Comparison of ENCODE assay signal across 15 cellular contexts in genomic region chr3:101081990-101082389, GRCh38.
A peak's percentile ranks its signal among the peaks of the same experiment; 100 is the strongest.
DNase-seq lines count a peak whose midpoint lies in the region; ATAC-seq and TF ChIP-seq lines count a peak whose summit lies in the region.
"Had no signal": no experiment of that assay in that cellular context is flagged by ENCODE, and none has a peak within 500 bp of the region (broad histone marks: within the 10 kb centered on the region; RNA-seq: fewer than 3 reads in every experiment).

No MANE protein-coding gene starts in this region.

- H3K4me3 ChIP-seq in RWPE2 (ENCODE audit: severe bottlenecking), result no peak overlapping the region

- POLR2A ChIA-PET in activated CD4-positive, alpha-beta T cell treated with anti-CD3 and anti-CD28 coated beads for 36 hours (lab: Charles Lee), result no interaction called here

- no peaks in the 10 kb centered on the region for H3K4me1 ChIP-seq in RWPE2 (ENCODE audit: insufficient read depth, poor library complexity, severe bottlenecking)
- H3K4me1 ChIP-seq: BE2C had no signal

- CTCF ChIA-PET in activated CD4-positive, alpha-beta T cell treated with anti-CD3 and anti-CD28 coated beads for 36 hours (lab: Charles Lee), result no interaction called here

- peak; percentile 41 for DNase-seq in EH (ENCODE audit: low read depth)
- DNase-seq in RWPE2 (ENCODE audit: low spot score), result no peak
- peak; percentile 32 for DNase-seq in dedifferentiated amniotic fluid mesenchymal stem cell (ENCODE audit: extremely low spot score)
- DNase-seq in myocyte (ENCODE audit: low read depth), result peak; percentile 83
- no peak for DNase-seq in activated CD4-positive, alpha-beta T cell treated with anti-CD3 and anti-CD28 coated beads for 36 hours
- no peak for DNase-seq in type B pancreatic cell (ENCODE audit: extremely low spot score, unreplicated experiment)
- no peak for DNase-seq in medulla oblongata (ENCODE audit: extremely low spot score)
- no peak for DNase-seq in activated T-cell treated with anti-CD3 and anti-CD28 coated beads, Interleukin-2, amount 50 U/mL, for 4 hours
- DNase-seq: BE2C; CD8-positive, alpha-beta T cell; DMS79 treated with DMSO at 0.1 percent for 48 hours; GDM1; GOT3; NCI-H1092; NCI-H1694 treated with DMSO at 0.1 percent for 48 hours had no signal

- ATAC-seq in RWPE2 (ENCODE audit: low read depth), result peak; percentile 36; the same call in 2 of the 3 replicates
- ATAC-seq in activated CD4-positive, alpha-beta T cell treated with anti-CD3 and anti-CD28 coated beads for 36 hours, result no peak
- no peak for ATAC-seq in activated T-cell treated with anti-CD3 and anti-CD28 coated beads, Interleukin-2, amount 50 U/mL, for 4 hours
- ATAC-seq: CD8-positive, alpha-beta T cell had no signal

- TF ChIP-seq CTCF in RWPE2 (IDR thresholded peaks at IDR 0.05; ENCODE audit: poor library complexity, severe bottlenecking) (no peak), type B pancreatic cell (conservative IDR thresholded peaks at IDR 0.05) (no peak)

- no peaks in the 10 kb centered on the region for H3K9me3 Mint-ChIP-seq in activated CD4-positive, alpha-beta T cell treated with anti-CD3 and anti-CD28 coated beads for 36 hours (ENCODE audit: low read depth)
- no peaks in the 10 kb centered on the region for H3K9me3 Mint-ChIP-seq in type B pancreatic cell
- H3K9me3 Mint-ChIP-seq in activated T-cell treated with anti-CD3 and anti-CD28 coated beads, Interleukin-2, amount 50 U/mL, for 4 hours, result no peaks in the 10 kb centered on the region
- H3K9me3 Mint-ChIP-seq: CD8-positive, alpha-beta T cell had no signal

- no peaks in the 10 kb centered on the region for H3K27me3 ChIP-seq in RWPE2 (ENCODE audit: insufficient read depth, poor library complexity, severe bottlenecking)
- H3K27me3 ChIP-seq: BE2C had no signal

- H3K4me1 Mint-ChIP-seq in activated CD4-positive, alpha-beta T cell treated with anti-CD3 and anti-CD28 coated beads for 36 hours, result no peaks in the 10 kb centered on the region
- H3K4me1 Mint-ChIP-seq in type B pancreatic cell (ENCODE audit: unreplicated experiment), result no peaks in the 10 kb centered on the region
- H3K4me1 Mint-ChIP-seq in activated T-cell treated with anti-CD3 and anti-CD28 coated beads, Interleukin-2, amount 50 U/mL, for 4 hours (ENCODE audit: low read depth), result no peaks in the 10 kb centered on the region

- no peaks in the 10 kb centered on the region for H3K9me3 ChIP-seq in RWPE2 (ENCODE audit: severe bottlenecking)
- H3K9me3 ChIP-seq: BE2C had no signal

- H3K27ac Mint-ChIP-seq in activated CD4-positive, alpha-beta T cell treated with anti-CD3 and anti-CD28 coated beads for 36 hours, result no peak overlapping the region
- H3K27ac Mint-ChIP-seq in type B pancreatic cell, result no peak overlapping the region
- H3K27ac Mint-ChIP-seq: CD8-positive, alpha-beta T cell had no signal

- H3K4me3 Mint-ChIP-seq in activated CD4-positive, alpha-beta T cell treated with anti-CD3 and anti-CD28 coated beads for 36 hours, result no peak overlapping the region
- no peak overlapping the region for H3K4me3 Mint-ChIP-seq in type B pancreatic cell
- H3K4me3 Mint-ChIP-seq in activated T-cell treated with anti-CD3 and anti-CD28 coated beads, Interleukin-2, amount 50 U/mL, for 4 hours, result no peak overlapping the region
- H3K4me3 Mint-ChIP-seq: CD8-positive, alpha-beta T cell had no signal

- intact Hi-C loops in activated CD4-positive, alpha-beta T cell treated with anti-CD3 and anti-CD28 coated beads for 36 hours (cut with DNase I, micrococcal nuclease), result no loop called here

- H3K36me3 ChIP-seq in RWPE2 (ENCODE audit: low read depth), result no peaks in the 10 kb centered on the region
- H3K36me3 ChIP-seq: BE2C had no signal

- H3K36me3 Mint-ChIP-seq in activated CD4-positive, alpha-beta T cell treated with anti-CD3 and anti-CD28 coated beads for 36 hours (ENCODE audit: low read depth), result no peaks in the 10 kb centered on the region
- no peaks in the 10 kb centered on the region for H3K36me3 Mint-ChIP-seq in type B pancreatic cell
- H3K36me3 Mint-ChIP-seq in activated T-cell treated with anti-CD3 and anti-CD28 coated beads, Interleukin-2, amount 50 U/mL, for 4 hours (ENCODE audit: insufficient read depth), result no peaks in the 10 kb centered on the region
- H3K36me3 Mint-ChIP-seq: CD8-positive, alpha-beta T cell had no signal

- H3K27me3 Mint-ChIP-seq in activated CD4-positive, alpha-beta T cell treated with anti-CD3 and anti-CD28 coated beads for 36 hours, result peaks cover 9% of the 10 kb centered on the region
- H3K27me3 Mint-ChIP-seq in type B pancreatic cell, result no peaks in the 10 kb centered on the region
- peaks cover 5% of the 10 kb centered on the region for H3K27me3 Mint-ChIP-seq in activated T-cell treated with anti-CD3 and anti-CD28 coated beads, Interleukin-2, amount 50 U/mL, for 4 hours (ENCODE audit: low read depth)

- H3K27ac ChIP-seq in RWPE2 (ENCODE audit: poor library complexity, severe bottlenecking), result no peak overlapping the region

Comparison
In these comparisons a context has a peak if more than half of its experiments do, and no peak if none do; other contexts are left out.
1. DNase-seq: peak in EH (single experiment), dedifferentiated amniotic fluid mesenchymal stem cell (single experiment) and myocyte (single experiment); none in RWPE2 (single experiment), activated CD4-positive, alpha-beta T cell treated with anti-CD3 and anti-CD28 coated beads for 36 hours (single experiment), type B pancreatic cell (single experiment), medulla oblongata (single experiment) and activated T-cell treated with anti-CD3 and anti-CD28 coated beads, Interleukin-2, amount 50 U/mL, for 4 hours (single experiment).